Comparison of ENCODE assay signal across 24 cellular contexts in genomic region chr14:105627701-105628100, GRCh38.
"Had no signal": no experiment of that assay in that cellular context is flagged by ENCODE, and none has a peak within 500 bp of the region (broad histone marks: within the 10 kb centered on the region; RNA-seq: fewer than 3 reads in every experiment).

No MANE protein-coding gene starts in this region.

- H3K27me3 ChIP-seq: ascending aorta, body of pancreas had no signal

- H3K27ac Mint-ChIP-seq: activated CD4-positive, alpha-beta memory T cell treated with anti-CD3 and anti-CD28 coated beads, Interleukin-2, amount 10 ng/mL, durations not matched to agents 7 days and 5 days; activated T-helper 17 cell treated with anti-CD3 and anti-CD28 coated beads, Interleukin-2, amount 50 U/mL, for 72 hours; T-cell had no signal

- H2AFZ ChIP-seq: PC-9 had no signal

- H3K27me3 Mint-ChIP-seq: activated B cell treated with CpG ODN at 0.5 μM for 24 hours; activated CD4-positive, alpha-beta memory T cell treated with anti-CD3 and anti-CD28 coated beads, Interleukin-2, amount 10 ng/mL, durations not matched to agents 7 days and 5 days had no signal

- H3K4me1 Mint-ChIP-seq: activated CD4-positive, alpha-beta memory T cell treated with anti-CD3 and anti-CD28 coated beads, Interleukin-2, amount 10 ng/mL, durations not matched to agents 7 days and 5 days; T-cell had no signal

- DNase-seq: activated B cell treated with CpG ODN at 0.5 μM for 24 hours; activated CD4-positive, alpha-beta memory T cell treated with anti-CD3 and anti-CD28 coated beads, Interleukin-2, amount 10 ng/mL, durations not matched to agents 7 days and 5 days; activated CD4-positive, alpha-beta T cell treated with anti-CD3 and anti-CD28 coated beads for 1 hour; activated CD4-positive, alpha-beta T cell treated with anti-CD3 and anti-CD28 coated beads, Interleukin-2, amount 50 U/mL, for 1 hour; activated naive CD4-positive, alpha-beta T cell treated with anti-CD3 and anti-CD28 coated beads, Interleukin-2, amount 50 U/mL, for 16 hours; activated T-cell treated with anti-CD3 and anti-CD28 coated beads for 4 hours; activated T-cell treated with anti-CD3 and anti-CD28 coated beads, Interleukin-2, amount 50 U/mL, for 48 hours; amniotic stem cell; body of pancreas; central memory CD4-positive, alpha-beta T cell; MM.1S; NCI-H1105; NCI-H1436 treated with DMSO at 0.1 percent for 48 hours; NCI-H187; NCI-H2081; NCI-H510A treated with DMSO at 0.1 percent for 48 hours; NCI-H69; PC-9; SIG-M5; T-cell; T-helper 2 cell; T1000 had no signal

- H3K4me3 ChIP-seq: ascending aorta, body of pancreas, PC-9 had no signal

- ATAC-seq: activated T-helper 17 cell treated with anti-CD3 and anti-CD28 coated beads, Interleukin-2, amount 50 U/mL, for 72 hours; body of pancreas; T-cell had no signal

- H3K4me2 ChIP-seq: PC-9 had no signal

- H3K4me1 ChIP-seq: ascending aorta, body of pancreas had no signal

- H3K9me3 Mint-ChIP-seq: activated CD4-positive, alpha-beta memory T cell treated with anti-CD3 and anti-CD28 coated beads, Interleukin-2, amount 10 ng/mL, durations not matched to agents 7 days and 5 days; activated T-helper 17 cell treated with anti-CD3 and anti-CD28 coated beads, Interleukin-2, amount 50 U/mL, for 72 hours had no signal

- H3K36me3 ChIP-seq: ascending aorta had no signal

- H3K4me3 Mint-ChIP-seq: activated CD4-positive, alpha-beta memory T cell treated with anti-CD3 and anti-CD28 coated beads, Interleukin-2, amount 10 ng/mL, durations not matched to agents 7 days and 5 days; activated T-helper 17 cell treated with anti-CD3 and anti-CD28 coated beads, Interleukin-2, amount 50 U/mL, for 72 hours; T-cell had no signal

- H3K9me3 ChIP-seq: ascending aorta, body of pancreas had no signal

- H3K27ac ChIP-seq: ascending aorta, body of pancreas, PC-9 had no signal
